In genomic region chr4:119209586-119209985, GRCh38 we compare ENCODE assay signal across 15 cellular contexts. TPM values are rescaled to one million over a fixed set of nuclear protein-coding genes. Genes with fewer than 3 reads are reported as not detected.
DNase-seq lines count a peak whose midpoint lies in the region; ATAC-seq and TF ChIP-seq lines count a peak whose summit lies in the region.
"Had no signal": no experiment of that assay in that cellular context is flagged by ENCODE, and none has a peak within 500 bp of the region (broad histone marks: within the 10 kb centered on the region; RNA-seq: fewer than 3 reads in every experiment).

No MANE protein-coding gene starts in this region.

- peak overlapping the region; percentile 81 for H3K27ac ChIP-seq in SJSA1
- peak overlapping the region; percentile 11 to 73 for H3K27ac ChIP-seq in esophagus (ENCODE audit: low read depth in 2 of 2, low read length in 1 of 2)
- peak overlapping the region in 11 of 21 experiments; percentile 0 to 73 (median 47) for H3K27ac ChIP-seq in skin epidermis

- H3K36me3 Mint-ChIP-seq in activated CD8-positive, alpha-beta T cell treated with anti-CD3 and anti-CD28 coated beads for 36 hours (ENCODE audit: low read depth): peaks cover 2% of the 10 kb centered on the region
- H3K36me3 Mint-ChIP-seq in activated CD8-positive, alpha-beta T cell treated with anti-CD3 and anti-CD28 coated beads, Interleukin-2, amount 10 ng/mL, durations not matched to agents 7 days and 5 days (ENCODE audit: low read depth): no peaks in the 10 kb centered on the region

- H3K4me3 Mint-ChIP-seq in activated CD8-positive, alpha-beta T cell treated with anti-CD3 and anti-CD28 coated beads for 36 hours: peak overlapping the region; percentile 5
- no peak overlapping the region for H3K4me3 Mint-ChIP-seq in activated CD8-positive, alpha-beta T cell treated with anti-CD3 and anti-CD28 coated beads, Interleukin-2, amount 10 ng/mL, durations not matched to agents 7 days and 5 days
- H3K4me3 Mint-ChIP-seq: central memory CD8-positive, alpha-beta T cell had no signal

- H3K27me3 Mint-ChIP-seq in activated CD8-positive, alpha-beta T cell treated with anti-CD3 and anti-CD28 coated beads for 36 hours: no peaks in the 10 kb centered on the region
- no peaks in the 10 kb centered on the region for H3K27me3 Mint-ChIP-seq in activated CD8-positive, alpha-beta T cell treated with anti-CD3 and anti-CD28 coated beads, Interleukin-2, amount 10 ng/mL, durations not matched to agents 7 days and 5 days (ENCODE audit: low read depth)
- H3K27me3 Mint-ChIP-seq: central memory CD8-positive, alpha-beta T cell had no signal

- no peaks in the 10 kb centered on the region for H3K9me3 ChIP-seq in SJSA1 (replicated peaks)
- H3K9me3 ChIP-seq in esophagus (ENCODE audit: control insufficient read depth in 2 of 2, insufficient read depth in 1 of 2, low read depth in 1 of 2, low read length in 1 of 2): no peaks in the 10 kb centered on the region
- H3K9me3 ChIP-seq: left lung, sigmoid colon, stomach had no signal

- peak overlapping the region; percentile 97 for H3K27ac Mint-ChIP-seq in activated CD8-positive, alpha-beta T cell treated with anti-CD3 and anti-CD28 coated beads for 36 hours
- no peak overlapping the region for H3K27ac Mint-ChIP-seq in activated CD8-positive, alpha-beta T cell treated with anti-CD3 and anti-CD28 coated beads, Interleukin-2, amount 10 ng/mL, durations not matched to agents 7 days and 5 days

- POLR2A ChIA-PET in activated CD8-positive, alpha-beta T cell treated with anti-CD3 and anti-CD28 coated beads for 36 hours (lab: Charles Lee): interaction anchor here (0.7 to 1.4 kb wide), 4 partner anchors 20 to 90 kb away, joined by 3 to 5 read pairs (median 3); no protein-coding TSS in a partner anchor
- POLR2A ChIA-PET in activated CD8-positive, alpha-beta T cell treated with anti-CD3 and anti-CD28 coated beads, Interleukin-2, amount 10 ng/mL, durations not matched to agents 7 days and 5 days (lab: Charles Lee): interaction anchor here (1.2 kb wide), 1 partner anchor 91 kb away, joined by 5 read pairs; a partner anchor contains a TSS

- H3K27me3 ChIP-seq in SJSA1 (replicated peaks) (no peaks in the 10 kb centered on the region), esophagus (ENCODE audit: control insufficient read depth in 1 of 2, insufficient read depth in 2 of 2, low read length in 2 of 2) (no peaks in the 10 kb centered on the region)
- H3K27me3 ChIP-seq: left lung, sigmoid colon, stomach had no signal

- H3K36me3 ChIP-seq in SJSA1: peaks cover 4% of the 10 kb centered on the region; the same call in 1 of the 2 replicates
- H3K36me3 ChIP-seq in esophagus (ENCODE audit: control insufficient read depth in 2 of 2, insufficient read depth in 2 of 2, low read length in 1 of 2): no peaks in the 10 kb centered on the region
- H3K36me3 ChIP-seq: left lung, sigmoid colon, stomach had no signal

- H3K4me1 Mint-ChIP-seq in activated CD8-positive, alpha-beta T cell treated with anti-CD3 and anti-CD28 coated beads for 36 hours (ENCODE audit: low read depth): peaks cover 51% of the 10 kb centered on the region
- peaks cover 45% of the 10 kb centered on the region for H3K4me1 Mint-ChIP-seq in activated CD8-positive, alpha-beta T cell treated with anti-CD3 and anti-CD28 coated beads, Interleukin-2, amount 10 ng/mL, durations not matched to agents 7 days and 5 days (ENCODE audit: low read depth)

- no peak for DNase-seq in activated CD8-positive, alpha-beta T cell treated with anti-CD3 and anti-CD28 coated beads for 36 hours
- no peak for DNase-seq in activated CD8-positive, alpha-beta T cell treated with anti-CD3 and anti-CD28 coated beads, Interleukin-2, amount 10 ng/mL, durations not matched to agents 7 days and 5 days
- DNase-seq in SJSA1 (ENCODE audit: low read depth in 1 of 2, low spot score in 2 of 2): no peak
- no peak for DNase-seq in stimulated activated CD4-positive, alpha-beta T cell treated with anti-CD3 and anti-CD28 coated beads, Interleukin-2, amount 100 ng/mL, for 24 hours
- DNase-seq in activated effector memory CD4-positive, alpha-beta T cell treated with Interleukin-2 at 50 U/mL for 16 hours: no peak
- DNase-seq: hippocampal formation, left lung, NCI-H1694 treated with DMSO at 0.1 percent for 48 hours, NCI-H526 treated with DMSO at 0.1 percent for 48 hours, sigmoid colon, stomach had no signal

- TF ChIP-seq CTCF in activated CD8-positive, alpha-beta T cell treated with anti-CD3 and anti-CD28 coated beads for 36 hours (IDR thresholded peaks at IDR 0.05): no peak

- H3K4me1 ChIP-seq in SJSA1 (replicated peaks): peaks cover 40% of the 10 kb centered on the region
- H3K4me1 ChIP-seq in esophagus (ENCODE audit: control insufficient read depth in 2 of 2, insufficient read depth in 2 of 2, low read length in 1 of 2): no peaks in the 10 kb centered on the region

- WGBS in esophagus, 2 donors: 79 to 93% methylated on average over 1 of the region's 1 CpG

- CTCF ChIA-PET in activated CD8-positive, alpha-beta T cell treated with anti-CD3 and anti-CD28 coated beads for 36 hours (lab: Charles Lee): interaction anchor here (0.7 to 1.0 kb wide), 2 partner anchors 167 to 358 kb away, joined by 3 read pairs; no protein-coding TSS in a partner anchor
- CTCF ChIA-PET in activated CD8-positive, alpha-beta T cell treated with anti-CD3 and anti-CD28 coated beads, Interleukin-2, amount 10 ng/mL, durations not matched to agents 7 days and 5 days (lab: Charles Lee): interaction anchor here (1.8 to 6.4 kb wide), 2 partner anchors 28 to 168 kb away, joined by 5 to 53 read pairs; no protein-coding TSS in a partner anchor

- intact Hi-C loops in activated CD8-positive, alpha-beta T cell treated with anti-CD3 and anti-CD28 coated beads for 36 hours (cut with micrococcal nuclease): no loop called here

- ATAC-seq in activated CD8-positive, alpha-beta T cell treated with anti-CD3 and anti-CD28 coated beads for 36 hours: no peak
- ATAC-seq in activated CD8-positive, alpha-beta T cell treated with anti-CD3 and anti-CD28 coated beads, Interleukin-2, amount 10 ng/mL, durations not matched to agents 7 days and 5 days: no peak
- no peak for ATAC-seq in HG02588 (IDR thresholded peaks at IDR 0.05; ENCODE audit: unreplicated experiment)
- ATAC-seq: left lung had no signal

- no peaks in the 10 kb centered on the region for H3K9me3 Mint-ChIP-seq in activated CD8-positive, alpha-beta T cell treated with anti-CD3 and anti-CD28 coated beads for 36 hours
- no peaks in the 10 kb centered on the region for H3K9me3 Mint-ChIP-seq in activated CD8-positive, alpha-beta T cell treated with anti-CD3 and anti-CD28 coated beads, Interleukin-2, amount 10 ng/mL, durations not matched to agents 7 days and 5 days (ENCODE audit: insufficient read depth)
- H3K9me3 Mint-ChIP-seq: central memory CD8-positive, alpha-beta T cell had no signal

- H3K4me3 ChIP-seq in SJSA1: no peak overlapping the region
- H3K4me3 ChIP-seq in esophagus (ENCODE audit: low read depth in 1 of 2, low read length in 2 of 2): no peak overlapping the region
- H3K4me3 ChIP-seq in skin epidermis: no peak overlapping the region
- H3K4me3 ChIP-seq: left lung, sigmoid colon, stomach had no signal

RNA-seq across cellular contexts. Expression of gene USP53, which starts 2.9 kb away (rescaled TPM):
- total RNA-seq in activated CD8-positive, alpha-beta T cell treated with anti-CD3 and anti-CD28 coated beads for 36 hours: 10 to 100 TPM; 14.4 to 15.8 TPM
- 10 to 100 TPM in 1 of 2 experiments, 1 to 10 TPM in 1; 10.0 to 10.1 TPM for total RNA-seq in activated CD8-positive, alpha-beta T cell treated with anti-CD3 and anti-CD28 coated beads, Interleukin-2, amount 10 ng/mL, durations not matched to agents 7 days and 5 days
- total RNA-seq in SJSA1 (2014; rRNA removed; shearing (Covaris generic)): 13.8 and 14.7 TPM in 2 replicates
- 10 to 100 TPM in 1 of 2 donors, 1 to 10 TPM in 1; 9.1 to 15.1 TPM for polyA plus RNA-seq in esophagus
